1 cellular context compared by ENCODE assay signal in the genomic region with DNA sequence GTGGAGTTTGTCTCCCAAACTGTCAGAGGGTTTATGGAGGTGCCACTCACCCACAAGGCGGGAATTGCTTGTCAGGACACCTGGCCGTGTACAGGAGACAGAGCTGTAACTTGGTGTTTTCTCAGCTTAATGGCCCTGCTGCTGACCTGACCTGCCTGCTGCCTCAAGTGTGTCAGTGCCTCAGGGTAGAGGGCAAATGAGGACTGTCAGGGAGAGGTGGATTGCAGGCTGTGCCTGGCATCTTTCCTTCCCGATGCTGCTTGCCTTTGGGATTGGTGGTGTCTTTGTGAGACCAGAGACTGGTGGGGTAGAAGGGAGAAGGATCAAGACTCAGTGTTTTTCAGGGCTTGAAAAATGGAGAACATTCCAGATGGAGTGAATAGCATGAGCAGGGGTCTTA.
TF ChIP-seq lines count a peak whose summit lies in the region.

No MANE protein-coding gene starts in this region.

TF ChIP-seq in GM23338, 12 proteins besides CTCF, POLR2A, EP300 and RAD21 (continued from another document):
- TF ChIP-seq, protein P1, sequence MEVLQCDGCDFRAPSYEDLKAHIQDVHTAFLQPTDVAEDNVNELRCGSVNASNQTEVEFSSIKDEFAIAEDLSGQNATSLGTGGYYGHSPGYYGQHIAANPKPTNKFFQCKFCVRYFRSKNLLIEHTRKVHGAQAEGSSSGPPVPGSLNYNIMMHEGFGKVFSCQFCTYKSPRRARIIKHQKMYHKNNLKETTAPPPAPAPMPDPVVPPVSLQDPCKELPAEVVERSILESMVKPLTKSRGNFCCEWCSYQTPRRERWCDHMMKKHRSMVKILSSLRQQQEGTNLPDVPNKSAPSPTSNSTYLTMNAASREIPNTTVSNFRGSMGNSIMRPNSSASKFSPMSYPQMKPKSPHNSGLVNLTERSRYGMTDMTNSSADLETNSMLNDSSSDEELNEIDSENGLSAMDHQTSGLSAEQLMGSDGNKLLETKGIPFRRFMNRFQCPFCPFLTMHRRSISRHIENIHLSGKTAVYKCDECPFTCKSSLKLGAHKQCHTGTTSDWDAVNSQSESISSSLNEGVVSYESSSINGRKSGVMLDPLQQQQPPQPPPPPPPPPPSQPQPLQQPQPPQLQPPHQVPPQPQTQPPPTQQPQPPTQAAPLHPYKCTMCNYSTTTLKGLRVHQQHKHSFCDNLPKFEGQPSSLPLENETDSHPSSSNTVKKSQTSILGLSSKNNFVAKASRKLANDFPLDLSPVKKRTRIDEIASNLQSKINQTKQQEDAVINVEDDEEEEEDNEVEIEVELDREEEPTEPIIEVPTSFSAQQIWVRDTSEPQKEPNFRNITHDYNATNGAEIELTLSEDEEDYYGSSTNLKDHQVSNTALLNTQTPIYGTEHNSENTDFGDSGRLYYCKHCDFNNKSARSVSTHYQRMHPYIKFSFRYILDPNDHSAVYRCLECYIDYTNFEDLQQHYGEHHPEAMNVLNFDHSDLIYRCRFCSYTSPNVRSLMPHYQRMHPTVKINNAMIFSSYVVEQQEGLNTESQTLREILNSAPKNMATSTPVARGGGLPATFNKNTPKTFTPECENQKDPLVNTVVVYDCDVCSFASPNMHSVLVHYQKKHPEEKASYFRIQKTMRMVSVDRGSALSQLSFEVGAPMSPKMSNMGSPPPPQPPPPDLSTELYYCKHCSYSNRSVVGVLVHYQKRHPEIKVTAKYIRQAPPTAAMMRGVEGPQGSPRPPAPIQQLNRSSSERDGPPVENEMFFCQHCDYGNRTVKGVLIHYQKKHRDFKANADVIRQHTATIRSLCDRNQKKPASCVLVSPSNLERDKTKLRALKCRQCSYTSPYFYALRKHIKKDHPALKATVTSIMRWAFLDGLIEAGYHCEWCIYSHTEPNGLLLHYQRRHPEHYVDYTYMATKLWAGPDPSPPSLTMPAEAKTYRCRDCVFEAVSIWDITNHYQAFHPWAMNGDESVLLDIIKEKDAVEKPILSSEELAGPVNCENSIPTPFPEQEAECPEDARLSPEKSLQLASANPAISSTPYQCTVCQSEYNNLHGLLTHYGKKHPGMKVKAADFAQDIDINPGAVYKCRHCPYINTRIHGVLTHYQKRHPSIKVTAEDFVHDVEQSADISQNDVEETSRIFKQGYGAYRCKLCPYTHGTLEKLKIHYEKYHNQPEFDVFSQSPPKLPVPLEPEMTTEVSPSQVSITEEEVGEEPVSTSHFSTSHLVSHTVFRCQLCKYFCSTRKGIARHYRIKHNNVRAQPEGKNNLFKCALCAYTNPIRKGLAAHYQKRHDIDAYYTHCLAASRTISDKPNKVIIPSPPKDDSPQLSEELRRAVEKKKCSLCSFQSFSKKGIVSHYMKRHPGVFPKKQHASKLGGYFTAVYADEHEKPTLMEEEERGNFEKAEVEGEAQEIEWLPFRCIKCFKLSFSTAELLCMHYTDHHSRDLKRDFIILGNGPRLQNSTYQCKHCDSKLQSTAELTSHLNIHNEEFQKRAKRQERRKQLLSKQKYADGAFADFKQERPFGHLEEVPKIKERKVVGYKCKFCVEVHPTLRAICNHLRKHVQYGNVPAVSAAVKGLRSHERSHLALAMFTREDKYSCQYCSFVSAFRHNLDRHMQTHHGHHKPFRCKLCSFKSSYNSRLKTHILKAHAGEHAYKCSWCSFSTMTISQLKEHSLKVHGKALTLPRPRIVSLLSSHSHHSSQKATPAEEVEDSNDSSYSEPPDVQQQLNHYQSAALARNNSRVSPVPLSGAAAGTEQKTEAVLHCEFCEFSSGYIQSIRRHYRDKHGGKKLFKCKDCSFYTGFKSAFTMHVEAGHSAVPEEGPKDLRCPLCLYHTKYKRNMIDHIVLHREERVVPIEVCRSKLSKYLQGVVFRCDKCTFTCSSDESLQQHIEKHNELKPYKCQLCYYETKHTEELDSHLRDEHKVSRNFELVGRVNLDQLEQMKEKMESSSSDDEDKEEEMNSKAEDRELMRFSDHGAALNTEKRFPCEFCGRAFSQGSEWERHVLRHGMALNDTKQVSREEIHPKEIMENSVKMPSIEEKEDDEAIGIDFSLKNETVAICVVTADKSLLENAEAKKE (CRISPR knock-in tag; IDR thresholded peaks at IDR 0.05) = no peak
- TF ChIP-seq STAT1 (IDR thresholded peaks at IDR 0.05; ENCODE audit: unreplicated experiment) (no peak), ZNF114 (CRISPR knock-in tag; IDR thresholded peaks at IDR 0.05) (no peak), EZH2phosphoT487 (IDR thresholded peaks at IDR 0.05; ENCODE audit: unreplicated experiment) (no peak)
TF ChIP-seq in GM23338: peak in this region for 0.
